8 cellular contexts compared by ENCODE assay signal in the genomic region with DNA sequence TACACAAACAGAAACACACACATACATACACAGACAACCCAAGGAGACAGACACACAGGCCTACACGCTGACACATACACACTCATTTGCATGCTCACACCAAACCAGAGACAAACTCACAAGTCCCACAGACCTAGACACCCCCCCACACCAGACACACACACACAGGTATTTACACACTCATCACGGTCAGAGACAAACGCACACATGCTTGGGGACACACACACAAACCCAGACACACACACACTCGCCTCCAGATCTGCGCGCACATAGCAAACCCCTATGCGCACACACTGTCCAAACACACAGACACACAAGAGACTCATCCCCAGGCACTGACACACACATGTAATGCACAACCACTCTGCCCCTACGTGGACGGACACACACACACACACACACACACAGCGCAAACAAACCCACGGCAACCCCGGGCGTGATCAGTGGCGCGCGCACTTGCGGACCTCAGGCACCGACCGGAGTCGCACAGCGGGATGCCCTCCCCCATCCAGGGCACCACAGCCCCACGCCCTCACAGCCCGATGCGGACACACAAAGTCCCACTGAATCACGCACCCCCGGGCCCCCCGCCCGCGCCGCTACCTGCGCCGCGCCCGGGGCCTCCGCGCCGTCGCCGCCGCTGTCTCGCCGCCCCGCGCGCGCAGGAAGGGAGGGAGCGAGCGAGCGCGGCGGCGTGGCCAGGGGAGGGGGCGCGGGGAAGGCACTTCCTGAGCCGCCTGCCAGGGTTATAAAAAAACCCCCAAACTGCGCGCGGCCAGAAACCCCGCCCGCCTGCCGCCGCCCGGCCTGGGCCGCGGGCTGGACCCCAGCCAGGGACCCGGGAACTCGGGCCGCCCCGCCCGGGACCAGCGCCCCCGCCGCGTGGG. TPM values are rescaled to one million over a fixed set of nuclear protein-coding genes. Genes with fewer than 3 reads are reported as not detected.
DNase-seq lines count a peak whose midpoint lies in the region; ATAC-seq lines count a peak whose summit lies in the region.

A gene (minus strand): TSS at position 675 of the 887 bp plus-strand sequence. CDS start 5,005 bp downstream, outside the sequence.

- H3K4me3 ChIP-seq in rectal smooth muscle tissue (ENCODE audit: low read length) = peak within 1 kb of the TSS; percentile 82

- no peaks in the 10 kb centered on the region for H3K27me3 Mint-ChIP-seq in activated naive CD4-positive, alpha-beta T cell treated with anti-CD3 and anti-CD28 coated beads, Interleukin-2, amount 50 U/mL, for 24 hours

- intact Hi-C loops in left ventricle myocardium superior (cut with micrococcal nuclease) = no loop called here

- peak within 1 kb of the TSS; percentile 93 for H3K27ac Mint-ChIP-seq in activated naive CD4-positive, alpha-beta T cell treated with anti-CD3 and anti-CD28 coated beads, Interleukin-2, amount 50 U/mL, for 24 hours

- H3K36me3 Mint-ChIP-seq in activated naive CD4-positive, alpha-beta T cell treated with anti-CD3 and anti-CD28 coated beads, Interleukin-2, amount 50 U/mL, for 24 hours = peaks cover 4% of the 10 kb centered on the region

- H3K4me3 Mint-ChIP-seq in activated naive CD4-positive, alpha-beta T cell treated with anti-CD3 and anti-CD28 coated beads, Interleukin-2, amount 50 U/mL, for 24 hours = peak within 1 kb of the TSS; percentile 94

- H3K9me3 Mint-ChIP-seq in activated naive CD4-positive, alpha-beta T cell treated with anti-CD3 and anti-CD28 coated beads, Interleukin-2, amount 50 U/mL, for 24 hours = no peaks in the 10 kb centered on the region

- H3K36me3 ChIP-seq in rectal smooth muscle tissue (ENCODE audit: control insufficient read depth, insufficient read depth, low read length) = no peaks in the 10 kb centered on the region

- H3K4me1 Mint-ChIP-seq in activated naive CD4-positive, alpha-beta T cell treated with anti-CD3 and anti-CD28 coated beads, Interleukin-2, amount 50 U/mL, for 24 hours = peaks cover 55% of the 10 kb centered on the region

- peak; percentile 59 for DNase-seq in AG20443 (ENCODE audit: low spot score)
- peak; percentile 2 for DNase-seq in NCI-H2227 treated with DMSO at 0.1 percent for 48 hours (lab: John Stamatoyannopoulos, UW)
- DNase-seq in left ventricle myocardium superior = peak; percentile 72
- DNase-seq in NCI-H2081 (lab: John Stamatoyannopoulos, UW) = no peak
- no peak for DNase-seq in pons (ENCODE audit: low spot score)

- H3K4me1 ChIP-seq in rectal smooth muscle tissue (ENCODE audit: control insufficient read depth, insufficient read depth, low read length) = no peaks in the 10 kb centered on the region

- no peaks in the 10 kb centered on the region for H3K27me3 ChIP-seq in rectal smooth muscle tissue (ENCODE audit: control insufficient read depth, insufficient read depth, low read length)

- ATAC-seq in left ventricle myocardium superior = peak; percentile 11
- no peak for ATAC-seq in HG02870 (IDR thresholded peaks at IDR 0.05; ENCODE audit: unreplicated experiment)

- peak within 1 kb of the TSS; percentile 59 for H3K27ac ChIP-seq in rectal smooth muscle tissue (ENCODE audit: low read depth, low read length)

- H3K9ac ChIP-seq in rectal smooth muscle tissue (ENCODE audit: low read length) = peak within 1 kb of the TSS; percentile 59

RNA-seq across cellular contexts. Expression of the gene that starts here (rescaled TPM):
- 10.0 TPM for total RNA-seq in left ventricle myocardium superior

Comparison
In these comparisons a context has a peak if more than half of its experiments do, and no peak if none do; other contexts are left out.
1. DNase-seq: peak in AG20443 (single experiment), NCI-H2227 treated with DMSO at 0.1 percent for 48 hours (single experiment) and left ventricle myocardium superior (single experiment); none in NCI-H2081 (0 of 2) and pons (single experiment).